ENCODE assay signal across 15 cellular contexts in genomic region chr12:90546511-90546910, GRCh38.
"Had no signal": no experiment of that assay in that cellular context is flagged by ENCODE, and none has a peak within 500 bp of the region (broad histone marks: within the 10 kb centered on the region; RNA-seq: fewer than 3 reads in every experiment).

No MANE protein-coding gene starts in this region.

- H3K4me3 ChIP-seq: lung, tibial artery had no signal

- FAIRE-seq: small intestine had no signal

- DNase-seq: activated CD4-positive, alpha-beta T cell treated with anti-CD3 and anti-CD28 coated beads, Interleukin-2, amount 10 ng/mL, durations not matched to agents 7 days and 5 days; activated CD4-positive, CD25-positive, alpha-beta regulatory T cell treated with anti-CD3 and anti-CD28 coated beads, Interleukin-2, amount 50 U/mL, for 72 hours; activated CD8-positive, alpha-beta T cell treated with anti-CD3 and anti-CD28 coated beads, Interleukin-2, amount 10 ng/mL, durations not matched to agents 7 days and 5 days; activated gamma-delta T cell; activated naive CD4-positive, alpha-beta T cell treated with anti-CD3 and anti-CD28 coated beads, Interleukin-2, amount 50 U/mL, for 16 hours; activated naive CD8-positive, alpha-beta T cell treated with anti-CD3 and anti-CD28 coated beads, Interleukin-2, amount 50 U/mL, for 24 hours; effector CD4-positive, alpha-beta T cell; foreskin melanocyte; naive thymus-derived CD4-positive, alpha-beta T cell; posterior cingulate gyrus; small intestine; stimulated activated CD4-positive, alpha-beta T cell treated with anti-CD3 and anti-CD28 coated beads, Interleukin-2, amount 100 ng/mL, for 24 hours; stimulated activated naive CD8-positive, alpha-beta T cell treated with anti-CD3 and anti-CD28 coated beads, Interleukin-15, amount 100 ng/mL, for 72 hours; tibial artery had no signal
